ENCODE assay signal across 16 cellular contexts in the genomic region with DNA sequence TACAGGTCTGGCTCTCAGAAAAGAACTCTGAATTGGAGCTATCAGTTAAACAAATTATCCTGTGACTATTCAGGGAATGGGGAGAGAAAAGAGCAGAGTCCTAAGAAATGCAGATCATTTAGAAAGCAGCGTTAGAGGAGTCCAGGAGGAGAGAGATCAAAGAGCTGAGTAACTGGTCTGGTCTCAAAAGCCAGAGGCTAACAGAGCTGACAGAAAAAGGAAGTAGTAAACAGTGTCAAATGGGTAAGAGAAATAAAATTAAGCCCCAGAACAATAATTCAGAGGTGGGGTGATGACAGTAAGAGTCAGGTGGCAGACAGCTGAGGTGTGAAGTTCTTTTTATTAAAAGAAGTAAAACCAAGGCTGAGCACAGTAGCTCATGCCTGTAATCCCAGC. TPM values are rescaled to one million over a fixed set of nuclear protein-coding genes. Genes with fewer than 3 reads are reported as not detected.
A peak's percentile ranks its signal among the peaks of the same experiment; 100 is the strongest.
DNase-seq lines count a peak whose midpoint lies in the region; ATAC-seq and TF ChIP-seq lines count a peak whose summit lies in the region.
"Had no signal": no experiment of that assay in that cellular context is flagged by ENCODE, and none has a peak within 500 bp of the region (broad histone marks: within the 10 kb centered on the region; RNA-seq: fewer than 3 reads in every experiment).

No MANE protein-coding gene starts in this region.

- no peak overlapping the region for H2AFZ ChIP-seq in OCI-LY7 (ENCODE audit: low read length)

- TF ChIP-seq EP300 in gastroesophageal sphincter (IDR thresholded peaks at IDR 0.05) = no peak

- peaks cover 0 to 28% (median 13%) of the 10 kb centered on the region in 11 experiments; a peak in 15 of 22 replicates for H3K36me3 ChIP-seq in BLaER1 treated with 17β-estradiol and CSF1 and Interleukin-3, amounts not matched to agents 10 nM and 100 nM
- no peaks in the 10 kb centered on the region for H3K36me3 ChIP-seq in OCI-LY7 (ENCODE audit: insufficient read depth, low read length)
- H3K36me3 ChIP-seq in gastroesophageal sphincter = no peaks in the 10 kb centered on the region

- H3K4me3 ChIP-seq in BLaER1 treated with 17β-estradiol and CSF1 and Interleukin-3, amounts not matched to agents 10 nM and 100 nM = no peak overlapping the region
- H3K4me3 ChIP-seq in OCI-LY7 (ENCODE audit: low read depth, low read length, poor library complexity, severe bottlenecking) = no peak overlapping the region
- no peak overlapping the region for H3K4me3 ChIP-seq in gastroesophageal sphincter
- H3K4me3 ChIP-seq: mucosa of descending colon had no signal

- POLR2A ChIA-PET in OCI-LY7 (lab: Charles Lee) = interaction anchor here (0.6 kb wide), 1 partner anchor 17 kb away, joined by 4 read pairs; no protein-coding TSS in a partner anchor

- peaks cover 11 to 14% (median 12%) of the 10 kb centered on the region in 10 experiments; a peak in 19 of 20 replicates for H3K4me1 ChIP-seq in BLaER1 treated with 17β-estradiol and CSF1 and Interleukin-3, amounts not matched to agents 10 nM and 100 nM
- H3K4me1 ChIP-seq in OCI-LY7 (ENCODE audit: insufficient read depth, low read length, poor library complexity, severe bottlenecking) (no peaks in the 10 kb centered on the region), gastroesophageal sphincter (peaks cover 0 to 8% (median 0%) of the 10 kb centered on the region in 3 donors)

- H3K79me2 ChIP-seq in OCI-LY7 (ENCODE audit: insufficient read depth, low read depth, low read length) = peaks cover 19% of the 10 kb centered on the region; the same call in 1 of the 2 replicates

- BruUV-seq in OCI-LY7 (replicated peaks; lab: Mats Ljungman, UMichigan) = no TSS peak

- CTCF ChIA-PET in OCI-LY7 (lab: Charles Lee; ENCODE audit: unreplicated experiment) = interaction anchor here (0.5 kb wide), 1 partner anchor 542 kb away, joined by 4 read pairs; no protein-coding TSS in a partner anchor

- DNase-seq in OCI-LY7 (ENCODE audit: low spot score) = no peak
- DNase-seq in iPS-NIHi7 (ENCODE audit: extremely low spot score) = peak; percentile 18
- DNase-seq in omental fat pad (ENCODE audit: low spot score) = no peak
- DNase-seq in activated effector memory CD4-positive, alpha-beta T cell treated with Interleukin-2 at 50 U/mL for 16 hours = no peak
- no peak for DNase-seq in NCI-H1105 (lab: John Stamatoyannopoulos, UW)
- DNase-seq: activated CD4-positive, alpha-beta T cell treated with anti-CD3 and anti-CD28 coated beads for 1 hour; activated naive CD8-positive, alpha-beta T cell treated with anti-CD3 and anti-CD28 coated beads, Interleukin-2, amount 50 U/mL, for 24 hours; central memory CD4-positive, alpha-beta T cell; DMS153; mucosa of descending colon; NCI-H1436; NCI-H446 treated with DMSO at 0.1 percent for 48 hours; SW 1271 had no signal

- WGBS in gastroesophageal sphincter (ENCODE audit: low coverage in 1 of 2), 2 donors = 50% methylated on average over 1 of the region's 1 CpG; no CpG with 5 or more reads in 1 of the 2 donors

- TF ChIP-seq CTCF in OCI-LY7 (conservative IDR thresholded peaks at IDR 0.05; ENCODE audit: low read length) (no peak), omental fat pad (IDR thresholded peaks at IDR 0.05) (no peak), gastroesophageal sphincter (IDR thresholded peaks at IDR 0.05) (no peak)

- intact Hi-C loops in OCI-LY7 (cut with micrococcal nuclease; ENCODE audit: unreplicated experiment) = loop anchor here (10.0 kb wide), 1 partner anchor 439 kb away; no protein-coding TSS in a partner anchor

- peaks cover 0 to 18% (median 3%) of the 10 kb centered on the region in 11 experiments; a peak in 6 of 22 replicates for H3K9me3 ChIP-seq in BLaER1 treated with 17β-estradiol and CSF1 and Interleukin-3, amounts not matched to agents 10 nM and 100 nM (replicated peaks in 1 of 11)
- H3K9me3 ChIP-seq in OCI-LY7 (ENCODE audit: low read length) = no peaks in the 10 kb centered on the region
- no peaks in the 10 kb centered on the region for H3K9me3 ChIP-seq in gastroesophageal sphincter
- H3K9me3 ChIP-seq: mucosa of descending colon had no signal

- ATAC-seq in HG02610 (IDR thresholded peaks at IDR 0.05; ENCODE audit: unreplicated experiment) = peak; percentile 33
- no peak for ATAC-seq in omental fat pad (ENCODE audit: low FRiP score)
- no peak for ATAC-seq in gastroesophageal sphincter
- ATAC-seq: activated naive CD8-positive, alpha-beta T cell treated with anti-CD3 and anti-CD28 coated beads, Interleukin-2, amount 50 U/mL, for 24 hours; mucosa of descending colon had no signal

- no peak overlapping the region for H3K9ac ChIP-seq in BLaER1 treated with 17β-estradiol and CSF1 and Interleukin-3, amounts not matched to agents 10 nM and 100 nM

- no peak for TF ChIP-seq POLR2A in gastroesophageal sphincter (IDR thresholded peaks at IDR 0.05)

- H4K20me1 ChIP-seq in BLaER1 treated with 17β-estradiol and CSF1 and Interleukin-3, amounts not matched to agents 10 nM and 100 nM = peaks cover 12 to 55% (median 26%) of the 10 kb centered on the region in 11 experiments; a peak in 21 of 22 replicates
- H4K20me1 ChIP-seq in OCI-LY7 (ENCODE audit: insufficient read depth, low read length) = no peaks in the 10 kb centered on the region

- peak overlapping the region in 9 of 11 experiments; percentile 1 to 44 (median 15); a peak in 12 of 22 replicates for H3K4me2 ChIP-seq in BLaER1 treated with 17β-estradiol and CSF1 and Interleukin-3, amounts not matched to agents 10 nM and 100 nM
- peak overlapping the region; percentile 0; the same call in 1 of the 2 replicates for H3K4me2 ChIP-seq in OCI-LY7 (ENCODE audit: low read length)

- H3K27ac ChIP-seq in BLaER1 treated with 17β-estradiol and CSF1 and Interleukin-3, amounts not matched to agents 10 nM and 100 nM = no peak overlapping the region
- H3K27ac ChIP-seq in OCI-LY7 (ENCODE audit: low read depth, low read length, poor library complexity, severe bottlenecking) (no peak overlapping the region), gastroesophageal sphincter (no peak overlapping the region)

- no peaks in the 10 kb centered on the region for H3K9me2 ChIP-seq in OCI-LY7 (ENCODE audit: insufficient read depth, low read length)

- H3K27me3 ChIP-seq in BLaER1 treated with 17β-estradiol and CSF1 and Interleukin-3, amounts not matched to agents 10 nM and 100 nM = no peaks in the 10 kb centered on the region
- no peaks in the 10 kb centered on the region for H3K27me3 ChIP-seq in gastroesophageal sphincter

RNA-seq across cellular contexts. Expression of a gene that starts 19.3 kb away (rescaled TPM):
- 7.9 and 9.0 TPM in 2 replicates for total RNA-seq in OCI-LY7 (2014; rRNA removed; shearing (Covaris generic))
- total RNA-seq in OCI-LY7 (2022) (11.1 and 11.4 TPM in 2 replicates), omental fat pad (10 to 100 TPM; 10.3 to 19.1 (median 13.8) TPM), gastroesophageal sphincter (10 to 100 TPM in 1 of 4 donors, 1 to 10 TPM in 3; 6.9 to 11.6 (median 8.3) TPM)
